Comparison of ENCODE assay signal across 8 cellular contexts in the genomic region with DNA sequence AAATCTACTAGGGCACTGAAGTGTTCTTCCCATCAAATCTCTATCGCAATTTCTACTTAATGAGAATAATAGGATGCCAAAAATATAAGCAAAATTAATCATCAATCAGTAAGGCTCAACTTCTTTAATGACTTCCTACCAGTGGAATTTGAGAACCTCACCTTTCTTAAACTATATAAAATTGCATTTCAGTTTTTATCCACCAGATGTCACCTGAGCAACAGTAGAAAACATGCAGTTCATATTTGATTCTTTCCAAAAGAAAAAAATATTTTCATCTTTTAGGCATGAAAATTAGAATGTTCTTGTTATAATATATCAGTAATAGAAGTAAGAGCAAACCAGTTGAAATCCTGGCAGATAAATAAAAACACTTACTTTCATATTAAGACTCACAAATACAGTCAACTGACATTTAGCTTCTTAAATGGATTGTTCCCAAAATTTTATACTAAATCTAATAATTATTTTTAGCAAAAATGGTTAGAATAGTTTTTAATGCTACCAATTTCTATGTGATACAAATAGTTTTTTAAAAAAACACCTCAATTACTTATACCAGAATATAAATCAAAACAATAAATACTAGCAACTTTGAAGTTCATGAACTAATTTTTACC. TPM values are rescaled to one million over a fixed set of nuclear protein-coding genes. Genes with fewer than 3 reads are reported as not detected.
DNase-seq lines count a peak whose midpoint lies in the region; ATAC-seq and TF ChIP-seq lines count a peak whose summit lies in the region.

No MANE protein-coding gene starts in this region.

- H3K27ac ChIP-seq in DOHH2 (ENCODE audit: low read depth, low read length): no peak overlapping the region
- no peak overlapping the region for H3K27ac ChIP-seq in RWPE1
- H3K27ac ChIP-seq in fibroblast of lung (ENCODE audit: insufficient read depth, low read length): no peak overlapping the region
- H3K27ac ChIP-seq in parathyroid adenoma: no peak overlapping the region

- H3K9me3 Mint-ChIP-seq in activated T-cell treated with anti-CD3 and anti-CD28 coated beads, Interleukin-2, amount 50 U/mL, for 4 hours: no peaks in the 10 kb centered on the region

- H3K27me3 Mint-ChIP-seq in activated T-cell treated with anti-CD3 and anti-CD28 coated beads, Interleukin-2, amount 50 U/mL, for 4 hours (ENCODE audit: low read depth): peaks cover 19% of the 10 kb centered on the region

- H3K4me1 Mint-ChIP-seq in activated T-cell treated with anti-CD3 and anti-CD28 coated beads, Interleukin-2, amount 50 U/mL, for 4 hours (ENCODE audit: low read depth): no peaks in the 10 kb centered on the region

- H3K9me3 ChIP-seq in DOHH2 (ENCODE audit: control insufficient read depth, insufficient read depth, low read length) (no peaks in the 10 kb centered on the region), fibroblast of lung (ENCODE audit: control insufficient read depth, insufficient read depth, low read depth, low read length) (no peaks in the 10 kb centered on the region), parathyroid adenoma (ENCODE audit: control insufficient read depth, low read length) (no peaks in the 10 kb centered on the region)

- H3K36me3 Mint-ChIP-seq in activated T-cell treated with anti-CD3 and anti-CD28 coated beads, Interleukin-2, amount 50 U/mL, for 4 hours (ENCODE audit: insufficient read depth): no peaks in the 10 kb centered on the region

- ATAC-seq in HG02938 (IDR thresholded peaks at IDR 0.05; ENCODE audit: unreplicated experiment): peak; percentile 64
- no peak for ATAC-seq in activated T-cell treated with anti-CD3 and anti-CD28 coated beads, Interleukin-2, amount 50 U/mL, for 4 hours

- DNase-seq in RWPE1 (ENCODE audit: low spot score) (peak; percentile 65), fibroblast of lung (ENCODE audit: low read depth in 2 of 2) (peak; percentile 48 to 68), activated gamma-delta T cell (lab: John Stamatoyannopoulos, UW) (no peak)
- DNase-seq in activated T-cell treated with anti-CD3 and anti-CD28 coated beads, Interleukin-2, amount 50 U/mL, for 4 hours: no peak
- DNase-seq in activated T-cell treated with anti-CD3 and anti-CD28 coated beads, Interleukin-2, amount 50 U/mL, for 1 hour: no peak

- CTCF ChIA-PET in RWPE1 (lab: Yijun Ruan, JAX): interaction anchor here (0.6 to 1.6 kb wide), 19 partner anchors 35 to 1852 kb away, joined by 3 to 17 read pairs (median 4); no protein-coding TSS in a partner anchor

- H3K4me3 ChIP-seq in DOHH2 (ENCODE audit: low read length): no peak overlapping the region
- H3K4me3 ChIP-seq in fibroblast of lung (replicated peaks in 1 of 4; ENCODE audit: control extremely low read depth in 1 of 4, insufficient read depth in 1 of 4, low read depth in 3 of 4, low read length in 4 of 4): no peak overlapping the region
- H3K4me3 ChIP-seq in parathyroid adenoma (ENCODE audit: low read depth, low read length): no peak overlapping the region

- no peaks in the 10 kb centered on the region for H3F3A ChIP-seq in DOHH2 (ENCODE audit: control insufficient read depth, insufficient read depth)

- H3K4me2 ChIP-seq in DOHH2 (ENCODE audit: low read length) (no peak overlapping the region), fibroblast of lung (ENCODE audit: extremely low read depth, insufficient read depth, low read length) (no peak overlapping the region), parathyroid adenoma (ENCODE audit: low read length) (no peak overlapping the region)

- H2AFZ ChIP-seq in fibroblast of lung (ENCODE audit: low read length): no peak overlapping the region
- no peak overlapping the region for H2AFZ ChIP-seq in parathyroid adenoma

- H3K36me3 ChIP-seq in DOHH2 (ENCODE audit: control insufficient read depth, low read length) (no peaks in the 10 kb centered on the region), fibroblast of lung (ENCODE audit: control insufficient read depth, insufficient read depth, low read length) (no peaks in the 10 kb centered on the region), parathyroid adenoma (ENCODE audit: control insufficient read depth, insufficient read depth, low read length) (no peaks in the 10 kb centered on the region)

- POLR2A ChIA-PET in RWPE1 (lab: Yijun Ruan, JAX; ENCODE audit: low non-redundant PET): no interaction called here

- TF ChIP-seq CTCF in DOHH2 (IDR thresholded peaks at IDR 0.05; ENCODE audit: low read depth, low read length, poor library complexity, severe bottlenecking) (peak; percentile 49), RWPE1 (conservative IDR thresholded peaks at IDR 0.05; ENCODE audit: low read depth) (peak; percentile 81), fibroblast of lung (conservative IDR thresholded peaks at IDR 0.05 in 1 of 2, IDR thresholded peaks at IDR 0.05 in 1 of 2; ENCODE audit: low read depth in 1 of 2, low read length in 2 of 2) (peak; percentile 19 to 44), parathyroid adenoma (IDR thresholded peaks at IDR 0.05) (peak; percentile 76)

- H3K9ac ChIP-seq in fibroblast of lung (ENCODE audit: insufficient read depth, low read length): no peak overlapping the region
- H3K9ac ChIP-seq in parathyroid adenoma: no peak overlapping the region

- H3K4me3 Mint-ChIP-seq in activated T-cell treated with anti-CD3 and anti-CD28 coated beads, Interleukin-2, amount 50 U/mL, for 4 hours: no peak overlapping the region

- H3K79me2 ChIP-seq in DOHH2 (ENCODE audit: control insufficient read depth, low read length) (no peaks in the 10 kb centered on the region), fibroblast of lung (ENCODE audit: control insufficient read depth, insufficient read depth, low read length) (no peaks in the 10 kb centered on the region), parathyroid adenoma (no peaks in the 10 kb centered on the region)

- no peaks in the 10 kb centered on the region for H3K9me2 ChIP-seq in DOHH2 (replicated peaks; ENCODE audit: control insufficient read depth, low read length)

- H4K20me1 ChIP-seq in DOHH2 (ENCODE audit: control insufficient read depth, insufficient read depth, low read depth, low read length): no peaks in the 10 kb centered on the region
- H4K20me1 ChIP-seq in fibroblast of lung (ENCODE audit: control insufficient read depth, extremely low read depth, insufficient read depth, low read length): no peaks in the 10 kb centered on the region

- H3K4me1 ChIP-seq in DOHH2 (ENCODE audit: control insufficient read depth, low read length) (no peaks in the 10 kb centered on the region), fibroblast of lung (ENCODE audit: control insufficient read depth, extremely low read depth, insufficient read depth, low read length) (no peaks in the 10 kb centered on the region), parathyroid adenoma (no peaks in the 10 kb centered on the region)

- H3K27me3 ChIP-seq in DOHH2 (ENCODE audit: control insufficient read depth, low read length) (no peaks in the 10 kb centered on the region), fibroblast of lung (ENCODE audit: control insufficient read depth, insufficient read depth, low read length) (no peaks in the 10 kb centered on the region), parathyroid adenoma (ENCODE audit: control insufficient read depth, insufficient read depth, low read length) (no peaks in the 10 kb centered on the region)

RNA-seq across cellular contexts. Expression of a gene that starts 13.4 kb away (rescaled TPM):
- total RNA-seq in fibroblast of lung: 7.4 and 13.7 TPM in 2 replicates
- 5.2 and 5.7 TPM in 2 replicates for polyA plus RNA-seq in fibroblast of lung
- 8.0 TPM in 2 replicates for polyA plus RNA-seq in fibroblast of lung (2012)
- polyA minus RNA-seq in fibroblast of lung (ENCODE audit: low replicate concordance): 0.15 TPM in 1 of 2 replicates, not detected in the other
- 1 to 10 TPM in 2 of 3 donors, under 1 TPM in 1; 0.84 to 1.3 (median 1.0) TPM for total RNA-seq in activated T-cell treated with anti-CD3 and anti-CD28 coated beads, Interleukin-2, amount 50 U/mL, for 4 hours

RNA-seq across cellular contexts. Expression of a gene that starts 47.2 kb away (rescaled TPM):
- total RNA-seq in fibroblast of lung: 12.4 and 13.6 TPM in 2 replicates
- 1.9 and 2.5 TPM in 2 replicates for polyA plus RNA-seq in fibroblast of lung
- polyA plus RNA-seq in fibroblast of lung (2012): 12.6 and 13.5 TPM in 2 replicates
- polyA minus RNA-seq in fibroblast of lung (ENCODE audit: low replicate concordance): 11.4 and 30.1 TPM in 2 replicates
- total RNA-seq in activated T-cell treated with anti-CD3 and anti-CD28 coated beads, Interleukin-2, amount 50 U/mL, for 4 hours: 10 to 100 TPM; 48.1 to 49.2 (median 49.2) TPM

Comparison
In these comparisons a context has a peak if more than half of its experiments do, and no peak if none do; other contexts are left out.
1. DNase-seq: peak in RWPE1 (single experiment) and fibroblast of lung (2 of 2); none in activated gamma-delta T cell (single experiment), activated T-cell treated with anti-CD3 and anti-CD28 coated beads, Interleukin-2, amount 50 U/mL, for 4 hours (single experiment) and activated T-cell treated with anti-CD3 and anti-CD28 coated beads, Interleukin-2, amount 50 U/mL, for 1 hour (single experiment).
2. Peak in every context shown above with its lines, with median percentiles within 50 percentile points of each other: CTCF ChIP-seq.